In genomic region chrX:110462957-110463356, GRCh38 we compare ENCODE assay signal across 17 cellular contexts.
DNase-seq lines count a peak whose midpoint lies in the region; ATAC-seq, FAIRE-seq and TF ChIP-seq lines count a peak whose summit lies in the region.
"Had no signal": no experiment of that assay in that cellular context is flagged by ENCODE, and none has a peak within 500 bp of the region (broad histone marks: within the 10 kb centered on the region; RNA-seq: fewer than 3 reads in every experiment).

No MANE protein-coding gene starts in this region.

- no peaks in the 10 kb centered on the region for H4K20me1 ChIP-seq in Loucy (ENCODE audit: insufficient read depth, low read length, poor library complexity, severe bottlenecking)

- no peaks in the 10 kb centered on the region for H3K9me2 ChIP-seq in Loucy (replicated peaks; ENCODE audit: low read depth, low read length)

- H3K4me1 ChIP-seq in Loucy (ENCODE audit: insufficient read depth, low read length, poor library complexity, severe bottlenecking) = no peaks in the 10 kb centered on the region
- H3K4me1 ChIP-seq: pancreas had no signal

- TF ChIP-seq CTCF in Loucy (conservative IDR thresholded peaks at IDR 0.05; ENCODE audit: low read length) (peak; percentile 42), astrocyte of the spinal cord (IDR thresholded peaks at IDR 0.05; ENCODE audit: low read depth, low read length) (peak; percentile 22), osteocyte (IDR thresholded peaks at IDR 0.05) (peak; percentile 35)

- ATAC-seq in GM21367 (IDR thresholded peaks at IDR 0.05; ENCODE audit: unreplicated experiment) = no peak

- H3K4me3 Mint-ChIP-seq in osteocyte (ENCODE audit: unreplicated experiment) = no peak overlapping the region

- DNase-seq in NCI-H2081 (lab: John Stamatoyannopoulos, UW) (peak; percentile 7 to 38), NCI-H2081 treated with DMSO at 0.1 percent for 48 hours (lab: John Stamatoyannopoulos, UW) (no peak), astrocyte of the spinal cord (ENCODE audit: low read depth, low spot score) (no peak), osteocyte (ENCODE audit: extremely low spot score, unreplicated experiment) (no peak), HTR-8/SVneo (ENCODE audit: insufficient read length, low spot score) (no peak), MV-4-11 (lab: John Stamatoyannopoulos, UW) (no peak)
- DNase-seq: activated CD4-positive, alpha-beta T cell treated with anti-CD3 and anti-CD28 coated beads, Interleukin-2, amount 50 U/mL, for 1 hour; GF-D8; pancreas; stimulated activated CD8-positive, alpha-beta memory T cell treated with anti-CD3 and anti-CD28 coated beads, Interleukin-4, amount 100 ng/mL, for 48 hours; T-helper 1 cell; trophoblast cell had no signal

- H3K9ac ChIP-seq in Loucy (ENCODE audit: low read depth, low read length, poor library complexity, severe bottlenecking) = no peak overlapping the region

- H2AFZ ChIP-seq in Loucy (ENCODE audit: low read length) = no peak overlapping the region
- H2AFZ ChIP-seq: hepatocyte had no signal

- no peaks in the 10 kb centered on the region for H3K9me3 Mint-ChIP-seq in osteocyte (ENCODE audit: unreplicated experiment)
- H3K9me3 Mint-ChIP-seq: activated T-helper 2 cell treated with anti-CD3 and anti-CD28 coated beads, Interferon-gamma antibody, Interleukin-2, Interleukin-4, amounts not matched to agents 10 μg/mL and 5 μg/mL and 100 μg/mL, durations not matched to agents 14 hours and 24 hours and 36 hours had no signal

- H3K36me3 ChIP-seq in Loucy (ENCODE audit: insufficient read depth, low read length) = no peaks in the 10 kb centered on the region
- H3K36me3 ChIP-seq: pancreas had no signal

- H3K27ac Mint-ChIP-seq in osteocyte (ENCODE audit: unreplicated experiment) = no peak overlapping the region
- H3K27ac Mint-ChIP-seq: activated T-helper 2 cell treated with anti-CD3 and anti-CD28 coated beads, Interferon-gamma antibody, Interleukin-2, Interleukin-4, amounts not matched to agents 10 μg/mL and 5 μg/mL and 100 μg/mL, durations not matched to agents 14 hours and 24 hours and 36 hours had no signal

- H3K4me1 Mint-ChIP-seq in osteocyte (ENCODE audit: unreplicated experiment) = no peaks in the 10 kb centered on the region

- in situ Hi-C loops in astrocyte of the spinal cord (cut with HindIII; ENCODE audit: low sequenced_read_pairs) = no loop called here

- no peaks in the 10 kb centered on the region for H3K36me3 Mint-ChIP-seq in osteocyte (ENCODE audit: unreplicated experiment)

- no peak overlapping the region for H3K4me3 ChIP-seq in Loucy (ENCODE audit: low read length, poor library complexity, severe bottlenecking)
- H3K4me3 ChIP-seq in astrocyte of the spinal cord (ENCODE audit: low read depth, low read length) = no peak overlapping the region
- H3K4me3 ChIP-seq: hepatocyte, lung, pancreas had no signal

- H3K4me2 ChIP-seq in Loucy (ENCODE audit: low read depth, low read length, poor library complexity, severe bottlenecking) = no peak overlapping the region
- H3K4me2 ChIP-seq: hepatocyte had no signal

- H3K9me3 ChIP-seq in Loucy (ENCODE audit: insufficient read depth, low read depth, low read length) = no peaks in the 10 kb centered on the region
- H3K9me3 ChIP-seq: pancreas had no signal

- H3K79me2 ChIP-seq in Loucy (ENCODE audit: insufficient read depth, low read length) = no peaks in the 10 kb centered on the region
- H3K79me2 ChIP-seq: hepatocyte had no signal

- H3K27me3 Mint-ChIP-seq in osteocyte (ENCODE audit: unreplicated experiment) = peaks cover 16% of the 10 kb centered on the region

- no peak for FAIRE-seq in HTR-8/SVneo (lab: Jason Lieb, UNC)
- FAIRE-seq: pancreas had no signal

- no peaks in the 10 kb centered on the region for H3K27me3 ChIP-seq in Loucy (ENCODE audit: insufficient read depth, low read length, poor library complexity, severe bottlenecking)
- H3K27me3 ChIP-seq: hepatocyte had no signal

- no peaks in the 10 kb centered on the region for H3F3A ChIP-seq in Loucy (ENCODE audit: low read depth)

Comparison
In these comparisons a context has a peak if more than half of its experiments do, and no peak if none do; other contexts are left out.
1. DNase-seq: peak in NCI-H2081 (2 of 2); none in NCI-H2081 treated with DMSO at 0.1 percent for 48 hours (single experiment), astrocyte of the spinal cord (single experiment), osteocyte (single experiment), HTR-8/SVneo (single experiment) and MV-4-11 (single experiment).
2. Peak in every context shown above with its lines, with median percentiles within 50 percentile points of each other: CTCF ChIP-seq.